ENCODE assay signal across 32 cellular contexts in the genomic region with DNA sequence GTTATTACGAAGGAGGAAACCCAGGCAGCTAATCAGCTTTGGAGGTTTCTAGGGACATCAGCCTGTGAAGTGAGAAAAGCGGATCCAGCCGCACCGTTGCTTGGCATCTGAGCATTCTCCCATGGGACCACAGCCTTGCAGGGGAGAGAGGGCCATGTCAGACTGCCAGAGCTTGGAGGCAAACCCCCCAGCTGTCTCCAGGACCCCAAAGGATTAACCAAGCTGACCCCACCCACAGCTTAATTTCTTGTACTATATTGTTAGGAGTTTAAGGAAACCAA. TPM values are rescaled to one million over a fixed set of nuclear protein-coding genes. Genes with fewer than 3 reads are reported as not detected.
DNase-seq lines count a peak whose midpoint lies in the region; ATAC-seq and TF ChIP-seq lines count a peak whose summit lies in the region.
"Had no signal": no experiment of that assay in that cellular context is flagged by ENCODE, and none has a peak within 500 bp of the region (broad histone marks: within the 10 kb centered on the region; RNA-seq: fewer than 3 reads in every experiment).

No MANE protein-coding gene starts in this region.

- no peak overlapping the region for H3K9ac ChIP-seq in Karpas-422 (ENCODE audit: low read length)
- H3K9ac ChIP-seq in neural cell (ENCODE audit: low read length) = peak overlapping the region; percentile 41

- H3K4me2 ChIP-seq in Karpas-422 (ENCODE audit: low read depth, low read length, poor library complexity, severe bottlenecking) (no peak overlapping the region), neural cell (ENCODE audit: low read length) (no peak overlapping the region)

- no peak overlapping the region for H3K4me3 ChIP-seq in Karpas-422 (ENCODE audit: low read length)
- peak overlapping the region; percentile 27 for H3K4me3 ChIP-seq in neural cell (ENCODE audit: low read length)
- H3K4me3 ChIP-seq: colonic mucosa, K562, skin epidermis, thyroid gland had no signal

- H3K27ac ChIP-seq in Karpas-422 (ENCODE audit: low read length) (no peak overlapping the region), neural cell (ENCODE audit: low read length) (peak overlapping the region; percentile 37)
- H3K27ac ChIP-seq: colonic mucosa, skin epidermis, thyroid gland had no signal

- no peaks in the 10 kb centered on the region for H3K9me2 ChIP-seq in Karpas-422 (replicated peaks; ENCODE audit: insufficient read depth, low read length)
- H3K9me2 ChIP-seq in neural cell (ENCODE audit: insufficient read depth, low read length) = no peaks in the 10 kb centered on the region

- TF ChIP-seq CTCF in neural cell (IDR thresholded peaks at IDR 0.05; ENCODE audit: poor library complexity, severe bottlenecking) = no peak

- H2AFZ ChIP-seq in Karpas-422 (ENCODE audit: low read length) = no peak overlapping the region
- H2AFZ ChIP-seq in neural cell (ENCODE audit: low read depth, low read length) = no peak overlapping the region

- peaks cover 8% of the 10 kb centered on the region for H3K4me1 ChIP-seq in Karpas-422 (ENCODE audit: low read length)

- H3K9me3 ChIP-seq in Karpas-422 (ENCODE audit: low read length) = no peaks in the 10 kb centered on the region
- no peaks in the 10 kb centered on the region for H3K9me3 ChIP-seq in neural cell (ENCODE audit: low read length)
- H3K9me3 ChIP-seq: colonic mucosa, thyroid gland had no signal

- H3K36me3 ChIP-seq in Karpas-422 (ENCODE audit: insufficient read depth, low read length) (no peaks in the 10 kb centered on the region), neural cell (ENCODE audit: insufficient read depth, low read length) (no peaks in the 10 kb centered on the region)
- H3K36me3 ChIP-seq: colonic mucosa, thyroid gland had no signal

- no peaks in the 10 kb centered on the region for H3F3A ChIP-seq in neural cell (ENCODE audit: insufficient read depth, low read length, poor library complexity, severe bottlenecking)

- H3K27me3 ChIP-seq in Karpas-422 (ENCODE audit: low read length) (no peaks in the 10 kb centered on the region), neural cell (ENCODE audit: insufficient read depth, low read depth, low read length) (no peaks in the 10 kb centered on the region)
- H3K27me3 ChIP-seq: thyroid gland had no signal

- H3K79me2 ChIP-seq in Karpas-422 (ENCODE audit: low read length) = no peaks in the 10 kb centered on the region
- peaks cover 18% of the 10 kb centered on the region for H3K79me2 ChIP-seq in neural cell (replicated peaks; ENCODE audit: insufficient read depth, low read length)

- DNase-seq in NCI-H1092 treated with DMSO at 0.1 percent for 48 hours (lab: John Stamatoyannopoulos, UW) (peak; percentile 8), NCI-H1092 (lab: John Stamatoyannopoulos, UW) (no peak), Karpas-422 (peak; percentile 64), NCI-H82 (lab: John Stamatoyannopoulos, UW) (peak; percentile 100), hypothalamus (lab: John Stamatoyannopoulos, UW) (no peak)
- DNase-seq: activated CD4-positive, alpha-beta T cell treated with anti-CD3 and anti-CD28 coated beads, Interleukin-2, amount 50 U/mL, for 48 hours; activated CD8-positive, alpha-beta memory T cell treated with anti-CD3 and anti-CD28 coated beads, Interleukin-2, amount 50 U/mL, for 48 hours; AML-193; anterior cingulate cortex; CD8-positive, alpha-beta memory T cell; colonic mucosa; DMS79 treated with DMSO at 0.1 percent for 48 hours; effector CD8-positive, alpha-beta T cell; GF-D8; HCEC 1CT; midbrain; MM.1S; naive thymus-derived CD8-positive, alpha-beta T cell; SHP77; stimulated activated naive CD8-positive, alpha-beta T cell treated with anti-CD3 and anti-CD28 coated beads, Interleukin-15, Interleukin-2, amounts not matched to agents 100 U/mL and 50 U/mL, for 24 hours; T-helper 1 cell; thyroid gland had no signal

- H4K20me1 ChIP-seq in Karpas-422 (ENCODE audit: insufficient read depth, low read depth, low read length) (no peaks in the 10 kb centered on the region), neural cell (ENCODE audit: insufficient read depth) (no peaks in the 10 kb centered on the region)

- no peak for TF ChIP-seq RAD21 in neural cell (conservative IDR thresholded peaks at IDR 0.05)

- TF ChIP-seq EP300 in neural cell (conservative IDR thresholded peaks at IDR 0.05; ENCODE audit: poor library complexity, severe bottlenecking) = no peak

- ATAC-seq in GM19395 (IDR thresholded peaks at IDR 0.05; ENCODE audit: unreplicated experiment) = no peak
- ATAC-seq in GM21619 (IDR thresholded peaks at IDR 0.05; ENCODE audit: unreplicated experiment) = no peak
- ATAC-seq: activated naive CD4-positive, alpha-beta T cell treated with anti-CD3 and anti-CD28 coated beads, Interleukin-2, amount 50 U/mL, for 72 hours; activated T-helper 17 cell treated with anti-CD3 and anti-CD28 coated beads, Interleukin-2, amount 50 U/mL, for 72 hours; K562; naive thymus-derived CD8-positive, alpha-beta T cell; stimulated activated naive CD8-positive, alpha-beta T cell treated with anti-CD3 and anti-CD28 coated beads, Interleukin-15, Interleukin-2, amounts not matched to agents 100 U/mL and 50 U/mL, for 24 hours had no signal

TF ChIP-seq in neural cell, 6 proteins besides CTCF, POLR2A, EP300 and RAD21:
- TF ChIP-seq EZH2 (IDR thresholded peaks at IDR 0.05; ENCODE audit: borderline replicate concordance, insufficient read depth, low read length, poor library complexity, severe bottlenecking) (no peak), TAF1 (IDR thresholded peaks at IDR 0.05; ENCODE audit: low read depth) (no peak), POLR2AphosphoS5 (IDR thresholded peaks at IDR 0.05) (no peak), SMC3 (conservative IDR thresholded peaks at IDR 0.05; ENCODE audit: poor library complexity) (no peak), MXI1 (conservative IDR thresholded peaks at IDR 0.05; ENCODE audit: poor library complexity, severe bottlenecking) (no peak)
- TF ChIP-seq, protein P1, sequence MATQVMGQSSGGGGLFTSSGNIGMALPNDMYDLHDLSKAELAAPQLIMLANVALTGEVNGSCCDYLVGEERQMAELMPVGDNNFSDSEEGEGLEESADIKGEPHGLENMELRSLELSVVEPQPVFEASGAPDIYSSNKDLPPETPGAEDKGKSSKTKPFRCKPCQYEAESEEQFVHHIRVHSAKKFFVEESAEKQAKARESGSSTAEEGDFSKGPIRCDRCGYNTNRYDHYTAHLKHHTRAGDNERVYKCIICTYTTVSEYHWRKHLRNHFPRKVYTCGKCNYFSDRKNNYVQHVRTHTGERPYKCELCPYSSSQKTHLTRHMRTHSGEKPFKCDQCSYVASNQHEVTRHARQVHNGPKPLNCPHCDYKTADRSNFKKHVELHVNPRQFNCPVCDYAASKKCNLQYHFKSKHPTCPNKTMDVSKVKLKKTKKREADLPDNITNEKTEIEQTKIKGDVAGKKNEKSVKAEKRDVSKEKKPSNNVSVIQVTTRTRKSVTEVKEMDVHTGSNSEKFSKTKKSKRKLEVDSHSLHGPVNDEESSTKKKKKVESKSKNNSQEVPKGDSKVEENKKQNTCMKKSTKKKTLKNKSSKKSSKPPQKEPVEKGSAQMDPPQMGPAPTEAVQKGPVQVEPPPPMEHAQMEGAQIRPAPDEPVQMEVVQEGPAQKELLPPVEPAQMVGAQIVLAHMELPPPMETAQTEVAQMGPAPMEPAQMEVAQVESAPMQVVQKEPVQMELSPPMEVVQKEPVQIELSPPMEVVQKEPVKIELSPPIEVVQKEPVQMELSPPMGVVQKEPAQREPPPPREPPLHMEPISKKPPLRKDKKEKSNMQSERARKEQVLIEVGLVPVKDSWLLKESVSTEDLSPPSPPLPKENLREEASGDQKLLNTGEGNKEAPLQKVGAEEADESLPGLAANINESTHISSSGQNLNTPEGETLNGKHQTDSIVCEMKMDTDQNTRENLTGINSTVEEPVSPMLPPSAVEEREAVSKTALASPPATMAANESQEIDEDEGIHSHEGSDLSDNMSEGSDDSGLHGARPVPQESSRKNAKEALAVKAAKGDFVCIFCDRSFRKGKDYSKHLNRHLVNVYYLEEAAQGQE (IDR thresholded peaks at IDR 0.05; ENCODE audit: borderline replicate concordance) = no peak

RNA-seq across cellular contexts. Expression of gene IGDCC3, which starts 5.1 kb away (rescaled TPM):
- not detected in 2 replicates for total RNA-seq in Karpas-422 (2014; rRNA removed; shearing (Covaris generic); ENCODE audit: low replicate concordance)
- 14.4 and 18.8 TPM in 2 replicates for polyA plus RNA-seq in neural cell
- 21.0 and 21.9 TPM in 2 replicates for polyA minus RNA-seq in neural cell
- total RNA-seq: activated naive CD4-positive, alpha-beta T cell treated with anti-CD3 and anti-CD28 coated beads, Interleukin-2, amount 50 U/mL, for 72 hours; activated T-helper 17 cell treated with anti-CD3 and anti-CD28 coated beads, Interleukin-2, amount 50 U/mL, for 72 hours; CD8-positive, alpha-beta memory T cell; epithelial cell of proximal tubule; K562; naive thymus-derived CD8-positive, alpha-beta T cell had no signal
- polyA plus RNA-seq: CD8-positive, alpha-beta memory T cell; K562; keratinocyte; liver; naive thymus-derived CD8-positive, alpha-beta T cell had no signal

RNA-seq across cellular contexts. Expression of gene IGDCC4, which starts 50.0 kb away (rescaled TPM):
- total RNA-seq in Karpas-422 (2014; rRNA removed; shearing (Covaris generic); ENCODE audit: low replicate concordance) = 0.18 TPM in 1 of 2 replicates, not detected in the other
- 1.2 and 3.1 TPM in 2 replicates for polyA plus RNA-seq in neural cell
- polyA minus RNA-seq in neural cell = 4.1 and 4.6 TPM in 2 replicates
- polyA plus RNA-seq: CD8-positive, alpha-beta memory T cell; liver had no signal

Comparison
In these comparisons a context has a peak if more than half of its experiments do, and no peak if none do; other contexts are left out.
1. DNase-seq: peak in NCI-H1092 treated with DMSO at 0.1 percent for 48 hours (single experiment), Karpas-422 (single experiment) and NCI-H82 (single experiment); none in NCI-H1092 (single experiment) and hypothalamus (0 of 51).